8 cellular contexts compared by ENCODE assay signal in the genomic region with DNA sequence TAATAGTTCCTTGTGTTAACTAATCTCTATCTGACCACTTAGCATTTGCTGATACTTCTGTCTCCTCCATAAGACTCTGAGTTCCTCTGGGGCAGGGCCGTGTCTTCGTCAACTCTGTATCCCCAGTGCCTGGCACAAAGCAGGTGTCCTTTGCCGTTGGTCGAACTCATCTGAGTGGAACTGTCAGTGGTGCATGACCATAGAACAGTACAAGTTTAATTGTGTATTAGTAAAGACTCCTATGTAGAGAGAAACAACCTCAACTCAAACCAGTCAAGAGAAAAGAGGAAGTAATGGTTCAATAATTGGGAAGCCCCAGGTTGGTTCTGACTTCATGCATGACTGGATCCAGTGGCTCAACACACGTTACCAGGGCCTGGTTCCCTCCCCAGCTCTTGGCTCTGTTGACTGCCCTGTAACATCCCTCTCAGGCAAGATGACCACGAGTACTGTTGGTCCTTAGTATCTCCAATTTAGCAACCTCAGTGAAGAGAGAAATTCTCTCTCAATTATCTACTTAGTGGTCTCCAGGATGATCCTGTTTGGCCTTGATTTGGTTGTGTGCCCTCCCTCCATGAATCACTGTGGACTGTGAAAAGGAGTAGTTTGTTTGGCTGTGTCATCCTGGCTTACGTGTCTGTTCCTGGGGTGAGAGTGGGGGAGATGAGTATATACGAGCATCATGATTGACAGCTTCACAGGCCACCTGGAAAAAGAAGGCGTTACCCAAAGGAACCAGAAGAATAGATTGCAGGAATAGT. TPM values are rescaled to one million over a fixed set of nuclear protein-coding genes. Genes with fewer than 3 reads are reported as not detected.
DNase-seq lines count a peak whose midpoint lies in the region; ATAC-seq, FAIRE-seq and TF ChIP-seq lines count a peak whose summit lies in the region.

No MANE protein-coding gene starts in this region.

- ATAC-seq in GM21576 (IDR thresholded peaks at IDR 0.05; ENCODE audit: unreplicated experiment), result peak; percentile 86
- ATAC-seq in upper lobe of left lung (ENCODE audit: low FRiP score in 2 of 2), result no peak

- 86 to 87% methylated on average over 9 of the region's 9 CpGs for WGBS in upper lobe of left lung, 2 donors

- peak; percentile 96 for DNase-seq in GM12865 (ENCODE audit: low read depth)
- DNase-seq in HTR-8/SVneo (ENCODE audit: insufficient read length, low spot score), result no peak
- peak; percentile 94 for DNase-seq in epithelial cell of proximal tubule (ENCODE audit: low read depth)
- no peak for DNase-seq in dermis blood vessel endothelial cell
- DNase-seq in UCSD-AML1 (lab: John Stamatoyannopoulos, UW; ENCODE audit: unreplicated experiment), result no peak
- DNase-seq in upper lobe of left lung, result no peak
- DNase-seq in NCI-H748 treated with DMSO at 0.1 percent for 48 hours (lab: John Stamatoyannopoulos, UW), result no peak

- no peak for TF ChIP-seq EP300 in upper lobe of left lung (IDR thresholded peaks at IDR 0.05)

- no peaks in the 10 kb centered on the region for H3K9me3 ChIP-seq in upper lobe of left lung

- no peaks in the 10 kb centered on the region for H3K36me3 ChIP-seq in upper lobe of left lung

- TF ChIP-seq CTCF in GM12865 (IDR thresholded peaks at IDR 0.05; ENCODE audit: insufficient read depth, low read depth, low read length, missing control alignments) (no peak), epithelial cell of proximal tubule (conservative IDR thresholded peaks at IDR 0.05; ENCODE audit: low read depth, low read length) (no peak), upper lobe of left lung (IDR thresholded peaks at IDR 0.05) (no peak)

- no peak for TF ChIP-seq POLR2A in upper lobe of left lung (IDR thresholded peaks at IDR 0.05)

- H3K4me1 ChIP-seq in upper lobe of left lung, result no peaks in the 10 kb centered on the region

- no peak overlapping the region for H3K27ac ChIP-seq in upper lobe of left lung

- peak; percentile 38 for FAIRE-seq in HTR-8/SVneo (lab: Jason Lieb, UNC)

- H3K4me3 ChIP-seq in GM12865 (ENCODE audit: low read depth, low read length) (no peak overlapping the region), epithelial cell of proximal tubule (ENCODE audit: low read depth, low read length) (no peak overlapping the region), upper lobe of left lung (no peak overlapping the region)

- no peaks in the 10 kb centered on the region for H3K27me3 ChIP-seq in upper lobe of left lung

RNA-seq across cellular contexts. Expression of a gene that starts 58.5 kb away (rescaled TPM):
- total RNA-seq in epithelial cell of proximal tubule, result 89.6 and 95.6 TPM in 2 replicates
- 50.7 and 53.0 TPM in 2 replicates for total RNA-seq in dermis blood vessel endothelial cell
- 10 to 100 TPM; 21.6 to 35.5 (median 30.3) TPM for total RNA-seq in upper lobe of left lung

Comparison
In these comparisons a context has a peak if more than half of its experiments do, and no peak if none do; other contexts are left out.
1. DNase-seq: peak in GM12865 (single experiment) and epithelial cell of proximal tubule (single experiment); none in HTR-8/SVneo (single experiment), dermis blood vessel endothelial cell (single experiment), UCSD-AML1 (single experiment), upper lobe of left lung (0 of 2) and NCI-H748 treated with DMSO at 0.1 percent for 48 hours (single experiment).